In the genomic region with DNA sequence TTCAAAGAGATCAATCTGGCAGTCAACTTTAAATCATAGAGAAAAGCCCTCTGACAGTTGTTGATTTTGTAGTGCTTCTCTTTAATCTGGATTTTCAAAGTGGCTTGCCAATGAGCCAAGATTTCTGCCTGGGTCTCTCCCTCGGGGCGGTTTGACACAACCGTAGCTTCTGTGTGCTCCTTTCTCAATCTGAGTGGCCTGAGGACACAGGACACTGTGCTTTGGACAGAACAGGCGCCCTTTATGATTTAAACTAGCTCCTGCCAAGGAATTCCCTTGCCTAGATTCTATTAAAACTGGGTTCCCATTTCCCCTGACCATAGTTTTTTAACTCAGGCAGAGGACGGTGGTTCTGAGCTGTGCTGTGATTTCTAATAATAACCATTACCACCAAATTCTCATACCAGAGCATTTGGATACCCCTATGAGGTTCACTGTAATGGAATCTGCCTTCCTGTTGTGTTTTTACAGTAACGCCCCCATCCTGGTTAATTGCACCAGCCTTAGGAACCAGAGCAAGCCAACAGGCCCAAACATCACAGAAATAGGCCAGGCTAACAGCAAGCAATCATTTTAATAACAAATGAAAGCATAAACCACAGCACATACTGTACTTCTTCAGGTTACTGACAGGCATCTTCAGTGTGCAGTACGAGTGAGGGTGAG, we compare ENCODE assay signal across 13 cellular contexts. TPM values are rescaled to one million over a fixed set of nuclear protein-coding genes. Genes with fewer than 3 reads are reported as not detected.
DNase-seq lines count a peak whose midpoint lies in the region; ATAC-seq and TF ChIP-seq lines count a peak whose summit lies in the region.
"Had no signal": no experiment of that assay in that cellular context is flagged by ENCODE, and none has a peak within 500 bp of the region (broad histone marks: within the 10 kb centered on the region; RNA-seq: fewer than 3 reads in every experiment).

No MANE protein-coding gene starts in this region.

- H3K4me3 Mint-ChIP-seq in neural crest cell = peak overlapping the region; percentile 64

- no peak overlapping the region for H3K27ac Mint-ChIP-seq in neural crest cell (ENCODE audit: unreplicated experiment)

- ATAC-seq in Right ventricle myocardium superior (ENCODE audit: poor library complexity) (no peak), aorta (ENCODE audit: low FRiP score) (no peak), foreskin keratinocyte (no peak), GM18861 (IDR thresholded peaks at IDR 0.05; ENCODE audit: unreplicated experiment) (no peak)
- ATAC-seq: stimulated activated naive CD8-positive, alpha-beta T cell treated with anti-CD3 and anti-CD28 coated beads, Interleukin-15, Interleukin-2, amounts not matched to agents 100 U/mL and 50 U/mL, for 24 hours had no signal

- H3K9me3 ChIP-seq in cardiac muscle cell (ENCODE audit: low read depth) = no peaks in the 10 kb centered on the region
- no peaks in the 10 kb centered on the region for H3K9me3 ChIP-seq in esophagus muscularis mucosa
- no peaks in the 10 kb centered on the region for H3K9me3 ChIP-seq in aorta (ENCODE audit: control insufficient read depth, low read length)

- intact Hi-C loops in Right ventricle myocardium superior (cut with DNase I) (no loop called here), esophagus muscularis mucosa (cut with DNase I) (loop anchor here (5.0 kb wide), 1 partner anchor 52 kb away; no protein-coding TSS in a partner anchor), aorta (cut with DNase I) (loop anchor here (5.0 to 10.0 kb wide), 2 partner anchors 107 to 379 kb away; no protein-coding TSS in a partner anchor)

- peaks cover 55% of the 10 kb centered on the region for H3K4me1 ChIP-seq in cardiac muscle cell (ENCODE audit: low read depth)
- peaks cover 49 to 93% (median 68%) of the 10 kb centered on the region in 4 donors for H3K4me1 ChIP-seq in esophagus muscularis mucosa
- H3K4me1 ChIP-seq in aorta (ENCODE audit: control insufficient read depth in 1 of 2, insufficient read depth in 2 of 2, low read length in 2 of 2) = peaks cover 8 to 19% of the 10 kb centered on the region in 2 donors
- peaks cover 5% of the 10 kb centered on the region for H3K4me1 ChIP-seq in foreskin keratinocyte

- no peak for TF ChIP-seq POLR2A in esophagus muscularis mucosa (IDR thresholded peaks at IDR 0.05; ENCODE audit: low read depth)

- TF ChIP-seq EP300 in esophagus muscularis mucosa (IDR thresholded peaks at IDR 0.05) = no peak

- no peaks in the 10 kb centered on the region for H3K9me3 Mint-ChIP-seq in neural crest cell

- H3K4me1 Mint-ChIP-seq in neural crest cell = peaks cover 77% of the 10 kb centered on the region

- H3K36me3 ChIP-seq in cardiac muscle cell (no peaks in the 10 kb centered on the region), esophagus muscularis mucosa (no peaks in the 10 kb centered on the region), aorta (ENCODE audit: control insufficient read depth in 1 of 2, insufficient read depth in 2 of 2, low read length in 1 of 2) (no peaks in the 10 kb centered on the region)

- no peak for DNase-seq in cardiac muscle cell (ENCODE audit: low read depth in 1 of 2, low spot score in 1 of 2)
- DNase-seq in Right ventricle myocardium superior = no peak
- no peak for DNase-seq in esophagus muscularis mucosa (ENCODE audit: extremely low spot score)
- no peak for DNase-seq in neural crest cell (ENCODE audit: low read depth, low spot score)
- no peak for DNase-seq in aorta
- no peak for DNase-seq in foreskin keratinocyte
- DNase-seq in NCI-H2196 treated with DMSO at 0.1 percent for 48 hours (lab: John Stamatoyannopoulos, UW; ENCODE audit: unreplicated experiment) = no peak
- DNase-seq: DMS79 treated with DMSO at 0.1 percent for 48 hours; islet precursor cell; stimulated activated CD4-positive, alpha-beta T cell treated with anti-CD3 and anti-CD28 coated beads, Interleukin-1b, Interleukin-23, amount 100 ng/mL, for 48 hours; stimulated activated naive CD8-positive, alpha-beta T cell treated with anti-CD3 and anti-CD28 coated beads, Interleukin-15, Interleukin-2, amounts not matched to agents 100 U/mL and 50 U/mL, for 24 hours had no signal

- no peaks in the 10 kb centered on the region for H3K27me3 ChIP-seq in cardiac muscle cell
- H3K27me3 ChIP-seq in esophagus muscularis mucosa = no peaks in the 10 kb centered on the region
- no peaks in the 10 kb centered on the region for H3K27me3 ChIP-seq in aorta (ENCODE audit: control insufficient read depth in 1 of 2, insufficient read depth in 2 of 2, low read length in 1 of 2)
- no peaks in the 10 kb centered on the region for H3K27me3 ChIP-seq in foreskin keratinocyte

- no peaks in the 10 kb centered on the region for H3K27me3 Mint-ChIP-seq in neural crest cell (ENCODE audit: low read depth)

- peak overlapping the region; percentile 74 for H3K27ac ChIP-seq in cardiac muscle cell
- peak overlapping the region; percentile 65 to 96 (median 93) for H3K27ac ChIP-seq in esophagus muscularis mucosa (replicated peaks in 1 of 4)
- H3K27ac ChIP-seq in aorta (ENCODE audit: low read depth in 1 of 2, low read length in 2 of 2) = peak overlapping the region; percentile 90 to 93
- H3K27ac ChIP-seq in foreskin keratinocyte = no peak overlapping the region
- H3K27ac ChIP-seq: epithelial cell of prostate had no signal

- no peaks in the 10 kb centered on the region for H3K36me3 Mint-ChIP-seq in neural crest cell (ENCODE audit: low read depth)

- WGBS in esophagus muscularis mucosa = 54% methylated on average over 7 of the region's 7 CpGs
- WGBS in aorta, 2 donors = 5 to 8% methylated on average over 7 of the region's 7 CpGs

- no peak overlapping the region for H3K4me3 ChIP-seq in cardiac muscle cell
- H3K4me3 ChIP-seq in esophagus muscularis mucosa = peak overlapping the region in 2 of 4 donors; percentile 3 to 11
- H3K4me3 ChIP-seq in aorta (ENCODE audit: low read length in 2 of 2) = peak overlapping the region in 1 of 2 donors; percentile 24

- TF ChIP-seq CTCF in cardiac muscle cell (IDR thresholded peaks at IDR 0.05; ENCODE audit: low read depth, low read length) (no peak), esophagus muscularis mucosa (IDR thresholded peaks at IDR 0.05) (no peak), neural crest cell (conservative IDR thresholded peaks at IDR 0.05) (no peak), foreskin keratinocyte (conservative IDR thresholded peaks at IDR 0.05) (no peak)

RNA-seq across cellular contexts. Expression of gene ZFHX3, which starts 4.0 kb away (rescaled TPM):
- 6.6 and 12.2 TPM in 2 replicates for total RNA-seq in cardiac muscle cell
- 6.7 and 8.4 TPM in 2 replicates for polyA plus RNA-seq in cardiac muscle cell
- total RNA-seq in Right ventricle myocardium superior = 8.3 TPM
- 10 to 100 TPM; 25.7 to 53.0 (median 30.6) TPM for total RNA-seq in esophagus muscularis mucosa
- 40.1 and 46.0 TPM in 2 replicates for total RNA-seq in neural crest cell
- total RNA-seq in aorta = 10 to 100 TPM; 67.4 to 96.9 TPM
- 1 to 10 TPM; 4.3 to 8.0 TPM for polyA plus RNA-seq in aorta
- 5.9 and 8.9 TPM in 2 replicates for total RNA-seq in foreskin keratinocyte
- 1.1 and 1.2 TPM in 2 replicates for polyA plus RNA-seq in foreskin keratinocyte
